28 cellular contexts compared by ENCODE assay signal in genomic region chr1:186945146-186945545, GRCh38.
"Had no signal": no experiment of that assay in that cellular context is flagged by ENCODE, and none has a peak within 500 bp of the region (broad histone marks: within the 10 kb centered on the region; RNA-seq: fewer than 3 reads in every experiment).

No MANE protein-coding gene starts in this region.

- H3K27me3 ChIP-seq: colonic mucosa, dorsolateral prefrontal cortex, esophagus muscularis mucosa, esophagus squamous epithelium, foreskin keratinocyte, gastrocnemius medialis, gastroesophageal sphincter, heart left ventricle, heart right ventricle, hepatocyte had no signal

- H2AFZ ChIP-seq: hepatocyte had no signal

- H3K27ac Mint-ChIP-seq: dendritic cell treated with granulocyte-macrophage colony-stimulating factor and Interleukin-4, amounts not matched to agents 40 ng/mL and 50 ng/mL, for 4 days; effector memory CD8-positive, alpha-beta T cell; endodermal cell had no signal

- FAIRE-seq: colon, endometrium, frontal cortex had no signal

- H3K27me3 Mint-ChIP-seq: dendritic cell treated with granulocyte-macrophage colony-stimulating factor and Interleukin-4, amounts not matched to agents 40 ng/mL and 50 ng/mL, for 4 days; effector memory CD8-positive, alpha-beta T cell had no signal

- DNase-seq: colonic mucosa; cortex of kidney; dermis blood vessel endothelial cell; dorsolateral prefrontal cortex; effector CD4-positive, alpha-beta T cell; effector CD8-positive, alpha-beta T cell; effector memory CD4-positive, alpha-beta T cell; effector memory CD8-positive, alpha-beta T cell; endodermal cell; erythroblast; esophagus squamous epithelium; foreskin fibroblast; foreskin keratinocyte; foreskin melanocyte; gastrocnemius medialis; glutamatergic neuron; head of caudate nucleus; heart left ventricle; heart right ventricle had no signal

- H3K4me3 ChIP-seq: colonic mucosa, coronary artery, dorsolateral prefrontal cortex, esophagus muscularis mucosa, esophagus squamous epithelium, gastrocnemius medialis, gastroesophageal sphincter, heart left ventricle, heart right ventricle, hepatocyte had no signal

- H3K27ac ChIP-seq: colonic mucosa, coronary artery, dorsolateral prefrontal cortex, epithelial cell of prostate, esophagus muscularis mucosa, esophagus squamous epithelium, foreskin keratinocyte, gastrocnemius medialis, gastroesophageal sphincter, heart left ventricle, heart right ventricle, hepatocyte had no signal

- H3K36me3 ChIP-seq: colonic mucosa, esophagus muscularis mucosa, gastrocnemius medialis, gastroesophageal sphincter had no signal

- H3K4me3 Mint-ChIP-seq: dendritic cell treated with granulocyte-macrophage colony-stimulating factor and Interleukin-4, amounts not matched to agents 40 ng/mL and 50 ng/mL, for 4 days; effector memory CD8-positive, alpha-beta T cell; endodermal cell had no signal

- H3K79me2 ChIP-seq: hepatocyte had no signal

- H3K9me3 ChIP-seq: colonic mucosa, esophagus muscularis mucosa, esophagus squamous epithelium, gastrocnemius medialis, gastroesophageal sphincter, heart left ventricle, heart right ventricle had no signal

- H3K4me2 ChIP-seq: hepatocyte had no signal

- H3K4me1 ChIP-seq: colonic mucosa, esophagus squamous epithelium, foreskin keratinocyte, gastrocnemius medialis, gastroesophageal sphincter, heart left ventricle, heart right ventricle had no signal
